Comparison of ENCODE assay signal across 7 cellular contexts in the genomic region with DNA sequence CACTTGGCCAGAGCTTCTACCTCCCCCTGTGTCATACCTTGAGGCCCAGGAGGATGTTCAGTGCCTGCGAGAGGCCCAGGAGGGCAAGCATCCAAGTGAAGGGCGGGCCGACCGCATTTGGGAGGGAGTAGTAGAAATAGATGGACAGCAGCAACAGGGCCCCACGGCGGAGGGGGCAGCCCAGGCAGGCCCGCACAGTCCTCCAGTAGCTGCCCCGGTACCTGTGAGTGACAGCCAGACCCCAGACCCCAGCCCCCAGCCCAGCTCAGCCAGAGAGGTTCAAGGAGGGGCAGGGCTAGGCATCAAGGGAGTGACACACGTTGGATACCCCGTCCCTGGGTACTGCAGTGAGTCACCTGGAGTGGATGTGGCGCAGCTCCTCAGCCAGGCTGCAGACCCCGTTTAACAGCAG. TPM values are rescaled to one million over a fixed set of nuclear protein-coding genes. Genes with fewer than 3 reads are reported as not detected.
DNase-seq lines count a peak whose midpoint lies in the region; ATAC-seq and TF ChIP-seq lines count a peak whose summit lies in the region.

No MANE protein-coding gene starts in this region.

- WGBS in hepatocyte (ENCODE audit: low lambda C conversion rate, missing lambda C conversion rate): 90% methylated on average over 11 of the region's 12 CpGs

- no peaks in the 10 kb centered on the region for H3K27me3 ChIP-seq in hepatocyte
- H3K27me3 ChIP-seq in thoracic aorta (replicated peaks; ENCODE audit: insufficient read depth): no peaks in the 10 kb centered on the region

- H3K4me1 ChIP-seq in hepatocyte (ENCODE audit: insufficient read depth): peaks cover 17% of the 10 kb centered on the region
- peaks cover 24 to 46% of the 10 kb centered on the region in 2 donors for H3K4me1 ChIP-seq in thoracic aorta (ENCODE audit: control insufficient read depth in 1 of 2, low read depth in 2 of 2)

- H3K27ac ChIP-seq in hepatocyte (peak overlapping the region; percentile 97), thoracic aorta (peak overlapping the region; percentile 94 to 100)

- H3K9me2 ChIP-seq in hepatocyte (replicated peaks; ENCODE audit: insufficient read depth): no peaks in the 10 kb centered on the region

- no peaks in the 10 kb centered on the region for H4K20me1 ChIP-seq in hepatocyte (ENCODE audit: insufficient read depth, poor library complexity, severe bottlenecking)

- ATAC-seq in activated naive CD4-positive, alpha-beta T cell treated with anti-CD3 and anti-CD28 coated beads, Interleukin-2, amount 50 U/mL, for 72 hours: peak; percentile 54 to 60
- ATAC-seq in thoracic aorta (ENCODE audit: insufficient number of reproducible peaks, low FRiP score, low read depth): no peak
- ATAC-seq in HG03280 (IDR thresholded peaks at IDR 0.05; ENCODE audit: unreplicated experiment): no peak
- ATAC-seq in HG03159 (IDR thresholded peaks at IDR 0.05; ENCODE audit: unreplicated experiment): no peak

- DNase-seq in LHCN-M2 (ENCODE audit: low read depth): peak; percentile 71
- peak in 1 of 2 donors; percentile 74 for DNase-seq in activated naive CD4-positive, alpha-beta T cell treated with anti-CD3 and anti-CD28 coated beads, Interleukin-2, amount 50 U/mL, for 72 hours (ENCODE audit: low spot score in 2 of 2)
- no peak for DNase-seq in hepatocyte (ENCODE audit: low spot score)
- DNase-seq in thoracic aorta (ENCODE audit: low spot score): no peak
- no peak for DNase-seq in NCI-H146 (lab: John Stamatoyannopoulos, UW)

- TF ChIP-seq CTCF in hepatocyte (IDR thresholded peaks at IDR 0.05; ENCODE audit: poor library complexity): no peak
- TF ChIP-seq CTCF in thoracic aorta (IDR thresholded peaks at IDR 0.05): no peak

- H2AFZ ChIP-seq in hepatocyte: no peak overlapping the region

- H3K27ac Mint-ChIP-seq in activated naive CD4-positive, alpha-beta T cell treated with anti-CD3 and anti-CD28 coated beads, Interleukin-2, amount 50 U/mL, for 72 hours: peak overlapping the region; percentile 95 to 96

- no peaks in the 10 kb centered on the region for H3K9me3 Mint-ChIP-seq in activated naive CD4-positive, alpha-beta T cell treated with anti-CD3 and anti-CD28 coated beads, Interleukin-2, amount 50 U/mL, for 72 hours

- no peaks in the 10 kb centered on the region for H3K79me2 ChIP-seq in hepatocyte

- no peaks in the 10 kb centered on the region for H3K36me3 ChIP-seq in hepatocyte (replicated peaks; ENCODE audit: insufficient read depth, low read depth)
- H3K36me3 ChIP-seq in thoracic aorta: peaks cover 24% of the 10 kb centered on the region

- H3K9me3 ChIP-seq in hepatocyte (ENCODE audit: low read depth) (no peaks in the 10 kb centered on the region), thoracic aorta (no peaks in the 10 kb centered on the region)

- H3K4me3 ChIP-seq in hepatocyte (no peak overlapping the region), thoracic aorta (peak overlapping the region; percentile 87)

- peak overlapping the region; percentile 69 for H3K4me2 ChIP-seq in hepatocyte

- H3K36me3 Mint-ChIP-seq in activated naive CD4-positive, alpha-beta T cell treated with anti-CD3 and anti-CD28 coated beads, Interleukin-2, amount 50 U/mL, for 72 hours: peaks cover 14 to 54% of the 10 kb centered on the region in 2 donors

RNA-seq across cellular contexts. Expression of a gene that starts 1.4 kb away (rescaled TPM):
- total RNA-seq in LHCN-M2 (2014; rRNA removed): 79.2 and 92.7 TPM in 2 replicates
- 108 TPM for polyA plus RNA-seq in LHCN-M2 (2012)
- total RNA-seq in activated naive CD4-positive, alpha-beta T cell treated with anti-CD3 and anti-CD28 coated beads, Interleukin-2, amount 50 U/mL, for 72 hours: 100 to 1,000 TPM; 128 to 254 TPM
- 7.7 and 12.6 TPM in 2 replicates for total RNA-seq in hepatocyte
- polyA plus RNA-seq in hepatocyte: 17.0 and 23.9 TPM in 2 replicates
- 100 to 1,000 TPM; 100 to 202 TPM for total RNA-seq in thoracic aorta

RNA-seq across cellular contexts. Expression of a gene that starts 10.3 kb away (rescaled TPM):
- total RNA-seq in LHCN-M2 (2014; rRNA removed) (not detected in 2 replicates), hepatocyte (not detected in 2 replicates), thoracic aorta (not detected)
- not detected for polyA plus RNA-seq in LHCN-M2 (2012)
- under 1 TPM; 0.11 to 0.53 TPM for total RNA-seq in activated naive CD4-positive, alpha-beta T cell treated with anti-CD3 and anti-CD28 coated beads, Interleukin-2, amount 50 U/mL, for 72 hours
- polyA plus RNA-seq in hepatocyte: not detected in 2 replicates

RNA-seq across cellular contexts. Expression of a gene that starts 18.6 kb away (rescaled TPM):
- total RNA-seq in LHCN-M2 (2014; rRNA removed): 0.19 and 0.40 TPM in 2 replicates
- 1.9 TPM for polyA plus RNA-seq in LHCN-M2 (2012)
- total RNA-seq in activated naive CD4-positive, alpha-beta T cell treated with anti-CD3 and anti-CD28 coated beads, Interleukin-2, amount 50 U/mL, for 72 hours: 1 to 10 TPM in 1 of 2 donors, not detected in 1; 1.9 TPM
- 0.27 and 2.2 TPM in 2 replicates for total RNA-seq in hepatocyte
- polyA plus RNA-seq in hepatocyte: 0.42 and 1.3 TPM in 2 replicates
- 10 to 100 TPM; 27.1 to 35.6 TPM for total RNA-seq in thoracic aorta

RNA-seq across cellular contexts. Expression of a gene that starts 41.8 kb away (rescaled TPM):
- 10.9 and 13.5 TPM in 2 replicates for total RNA-seq in LHCN-M2 (2014; rRNA removed)
- 14.8 TPM for polyA plus RNA-seq in LHCN-M2 (2012)
- total RNA-seq in activated naive CD4-positive, alpha-beta T cell treated with anti-CD3 and anti-CD28 coated beads, Interleukin-2, amount 50 U/mL, for 72 hours: 10 to 100 TPM; 13.5 to 47.3 TPM
- total RNA-seq in hepatocyte: 10.6 and 11.5 TPM in 2 replicates
- polyA plus RNA-seq in hepatocyte: 13.6 and 14.4 TPM in 2 replicates
- 10 to 100 TPM in 1 of 2 donors, 1 to 10 TPM in 1; 6.9 to 16.7 TPM for total RNA-seq in thoracic aorta

Comparison
In these comparisons a context has a peak if more than half of its experiments do, and no peak if none do; other contexts are left out.
1. ATAC-seq: peak in activated naive CD4-positive, alpha-beta T cell treated with anti-CD3 and anti-CD28 coated beads, Interleukin-2, amount 50 U/mL, for 72 hours (2 of 2); none in thoracic aorta (single experiment), HG03280 (single experiment) and HG03159 (single experiment).